1 cellular context compared by ENCODE assay signal in the genomic region with DNA sequence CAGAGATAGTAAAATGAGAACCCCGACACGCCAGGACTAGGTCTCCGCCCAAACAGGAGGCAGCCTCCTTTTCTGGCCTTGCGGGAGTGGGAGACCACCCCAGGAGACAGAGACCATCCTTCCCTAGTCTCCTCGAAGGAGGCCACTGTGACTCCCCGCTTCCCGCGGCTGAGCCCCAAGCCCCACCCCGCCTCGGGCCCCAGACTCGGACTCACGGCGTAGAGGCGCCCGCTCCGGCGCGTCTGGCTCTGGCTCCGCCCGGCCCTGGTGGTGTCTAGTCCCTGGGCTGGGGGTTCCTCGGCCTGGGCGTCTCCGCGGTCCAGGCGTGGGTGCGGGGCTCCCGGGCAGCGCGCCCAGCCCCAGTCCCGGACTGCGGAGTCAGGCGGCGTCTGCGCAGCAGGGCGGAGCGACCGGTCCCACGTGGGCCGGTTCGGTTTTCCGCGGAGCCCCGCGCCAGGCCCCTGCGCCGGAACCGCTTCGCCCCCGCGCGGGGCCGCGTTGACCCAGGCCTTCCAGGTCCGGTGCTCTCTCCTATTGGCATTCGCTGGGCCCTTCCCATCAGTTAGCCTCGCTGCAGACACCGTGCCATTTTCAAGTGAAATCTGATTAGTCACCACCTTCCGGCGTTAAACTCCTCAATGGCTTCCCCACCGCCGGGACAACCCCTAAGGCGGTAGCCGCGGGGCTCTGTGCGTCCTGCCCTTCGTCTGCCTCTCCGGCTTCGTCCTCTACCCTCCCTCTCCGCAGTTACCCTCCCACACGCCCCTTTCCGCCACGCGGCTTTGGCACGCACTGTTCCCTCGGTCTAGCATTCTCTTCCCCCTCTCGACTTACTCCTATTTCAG.
TF ChIP-seq lines count a peak whose summit lies in the region.

A gene with protein sequence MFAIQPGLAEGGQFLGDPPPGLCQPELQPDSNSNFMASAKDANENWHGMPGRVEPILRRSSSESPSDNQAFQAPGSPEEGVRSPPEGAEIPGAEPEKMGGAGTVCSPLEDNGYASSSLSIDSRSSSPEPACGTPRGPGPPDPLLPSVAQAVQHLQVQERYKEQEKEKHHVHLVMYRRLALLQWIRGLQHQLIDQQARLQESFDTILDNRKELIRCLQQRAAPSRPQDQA (minus strand): TSS at position 393 of the 845 bp plus-strand sequence. CDS start 2,563 bp downstream, outside the sequence.

TF ChIP-seq in K562, 482 proteins besides CTCF, POLR2A, EP300 and RAD21 (continued from another document):
- peak; percentile 76 for TF ChIP-seq USF2 (CRISPR knock-in tag; IDR thresholded peaks at IDR 0.05)
